Comparison of ENCODE assay signal across 8 cellular contexts in the genomic region with DNA sequence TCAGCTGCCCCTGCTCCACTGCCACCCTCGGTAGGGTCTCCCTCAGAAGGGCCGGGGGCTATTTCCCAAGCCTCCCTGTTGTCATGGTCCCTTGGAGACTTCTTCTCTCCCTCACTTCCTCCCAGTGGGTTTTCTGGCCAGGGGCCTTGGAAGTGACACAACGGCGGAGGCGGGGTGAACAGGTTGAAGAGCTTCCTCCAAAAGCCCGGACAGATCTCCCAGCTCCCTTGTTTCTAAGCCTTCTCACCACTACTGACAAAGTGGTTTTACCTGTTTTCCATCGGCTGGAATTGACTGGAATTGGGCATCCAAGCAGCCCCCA. TPM values are rescaled to one million over a fixed set of nuclear protein-coding genes. Genes with fewer than 3 reads are reported as not detected.
DNase-seq lines count a peak whose midpoint lies in the region; ATAC-seq and TF ChIP-seq lines count a peak whose summit lies in the region.

No MANE protein-coding gene starts in this region.

- in situ Hi-C loops in GM23248 (cut with MboI): no loop called here

- H3K36me3 ChIP-seq in GM23248 (ENCODE audit: low read depth): peaks cover 9% of the 10 kb centered on the region; the same call in 1 of the 2 replicates
- no peaks in the 10 kb centered on the region for H3K36me3 ChIP-seq in esophagus squamous epithelium
- no peaks in the 10 kb centered on the region for H3K36me3 ChIP-seq in rectal smooth muscle tissue (ENCODE audit: control insufficient read depth, insufficient read depth, low read length)

- no peak overlapping the region for H3K4me2 ChIP-seq in GM23248 (ENCODE audit: unreplicated experiment)

- POLR2A ChIA-PET in RWPE1 (lab: Yijun Ruan, JAX; ENCODE audit: low non-redundant PET): no interaction called here

- 90 to 91% methylated on average over 6 to 7 of the region's 7 CpGs for WGBS in GM23248 (ENCODE audit: low coverage in 1 of 2, low lambda C conversion rate in 2 of 2, missing lambda C conversion rate in 2 of 2), 2 experiments
- WGBS in esophagus squamous epithelium, 2 donors: 13 to 27% methylated on average over 2 to 7 of the region's 7 CpGs

- H3K9ac ChIP-seq in GM23248 (no peak overlapping the region), rectal smooth muscle tissue (ENCODE audit: low read length) (no peak overlapping the region)

- intact Hi-C loops in esophagus squamous epithelium (cut with DNase I): no loop called here

- peaks cover 64% of the 10 kb centered on the region for H3K4me1 ChIP-seq in GM23248 (ENCODE audit: insufficient read depth)
- peaks cover 92 to 100% (median 100%) of the 10 kb centered on the region in 3 donors for H3K4me1 ChIP-seq in esophagus squamous epithelium
- peaks cover 69% of the 10 kb centered on the region for H3K4me1 ChIP-seq in rectal smooth muscle tissue (ENCODE audit: control insufficient read depth, insufficient read depth, low read length)

- no peak for DNase-seq in GM23248
- DNase-seq in RWPE1 (ENCODE audit: low spot score): no peak
- no peak for DNase-seq in esophagus squamous epithelium (lab: John Stamatoyannopoulos, UW)
- DNase-seq in H4 (ENCODE audit: low spot score): no peak
- no peak for DNase-seq in NCI-H1694 treated with DMSO at 0.1 percent for 48 hours (lab: John Stamatoyannopoulos, UW)

- no peak for TF ChIP-seq POLR2A in esophagus squamous epithelium (IDR thresholded peaks at IDR 0.05)

- peaks cover 35% of the 10 kb centered on the region for H4K20me1 ChIP-seq in GM23248 (ENCODE audit: insufficient read depth)

- ATAC-seq in GM18867 (IDR thresholded peaks at IDR 0.05; ENCODE audit: unreplicated experiment): no peak
- no peak for ATAC-seq in HG03342 (IDR thresholded peaks at IDR 0.05; ENCODE audit: unreplicated experiment)

- 0 out of 2 replicates have a peak overlapping the region, but pooled peaks have one; percentile 61 for H3K27ac ChIP-seq in GM23248
- peak overlapping the region; percentile 92 for H3K27ac ChIP-seq in RWPE1
- peak overlapping the region; percentile 85 to 100 (median 95) for H3K27ac ChIP-seq in esophagus squamous epithelium
- peak overlapping the region; percentile 94 for H3K27ac ChIP-seq in rectal smooth muscle tissue (ENCODE audit: low read depth, low read length)

- CTCF ChIA-PET in RWPE1 (lab: Yijun Ruan, JAX): interaction anchor here (1.0 kb wide), 1 partner anchor 98 kb away, joined by 3 read pairs; no protein-coding TSS in a partner anchor

- no peaks in the 10 kb centered on the region for H3K27me3 ChIP-seq in GM23248 (replicated peaks; ENCODE audit: insufficient read depth)
- H3K27me3 ChIP-seq in esophagus squamous epithelium: no peaks in the 10 kb centered on the region
- no peaks in the 10 kb centered on the region for H3K27me3 ChIP-seq in rectal smooth muscle tissue (ENCODE audit: control insufficient read depth, insufficient read depth, low read length)

- H3K4me3 ChIP-seq in GM23248 (no peak overlapping the region), esophagus squamous epithelium (peak overlapping the region in 1 of 4 donors; percentile 43), rectal smooth muscle tissue (ENCODE audit: low read length) (peak overlapping the region; percentile 3)

- H2AFZ ChIP-seq in GM23248: no peak overlapping the region

- peaks cover 100% of the 10 kb centered on the region for H3K79me2 ChIP-seq in GM23248 (ENCODE audit: insufficient read depth)

- no peak for TF ChIP-seq CTCF in RWPE1 (conservative IDR thresholded peaks at IDR 0.05; ENCODE audit: low read depth)
- TF ChIP-seq CTCF in esophagus squamous epithelium (IDR thresholded peaks at IDR 0.05): no peak

- peaks cover 62% of the 10 kb centered on the region for H3F3A ChIP-seq in GM23248 (ENCODE audit: insufficient read depth)

- H3K9me3 ChIP-seq in GM23248 (ENCODE audit: low read depth) (no peaks in the 10 kb centered on the region), esophagus squamous epithelium (no peaks in the 10 kb centered on the region)

- no peaks in the 10 kb centered on the region for H3K9me2 ChIP-seq in GM23248 (ENCODE audit: insufficient read depth)

RNA-seq across cellular contexts. Expression of gene MYH9, which starts 14.5 kb away (rescaled TPM):
- 420 and 453 TPM in 2 replicates for total RNA-seq in GM23248 (2014; rRNA removed; shearing (Covaris generic))
- polyA plus RNA-seq in GM23248 (2016; fragmentation: Nextera tagmentation; extraction: Ambion mirVana): 282 and 287 TPM in 2 replicates
- total RNA-seq in esophagus squamous epithelium: 100 to 1,000 TPM; 216 to 339 (median 246) TPM
- 57.5 and 82.9 TPM in 2 replicates for total RNA-seq in H4 (2014; rRNA removed; shearing (Covaris generic))
